28 cellular contexts compared by ENCODE assay signal in the genomic region with DNA sequence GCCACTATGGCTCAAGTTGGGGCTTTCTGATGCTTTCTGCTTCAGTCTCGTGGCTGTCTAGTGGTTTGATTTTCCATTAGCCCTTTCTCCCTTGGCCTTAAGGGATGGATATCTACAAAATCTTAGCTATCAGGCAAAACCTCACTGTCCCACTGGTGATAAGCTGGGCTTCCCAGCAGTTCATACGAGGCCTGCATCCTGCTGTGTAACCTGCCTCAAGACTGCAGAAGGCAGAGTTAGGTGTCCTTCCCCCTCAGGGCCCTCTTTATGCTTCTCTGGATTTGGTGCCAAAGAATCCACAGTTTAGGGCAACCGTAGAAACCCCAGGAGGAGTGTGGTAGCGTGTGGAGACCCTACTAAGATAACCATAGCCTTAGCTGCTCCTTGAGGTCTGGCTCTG. TPM values are rescaled to one million over a fixed set of nuclear protein-coding genes. Genes with fewer than 3 reads are reported as not detected.
DNase-seq lines count a peak whose midpoint lies in the region; ATAC-seq, FAIRE-seq and TF ChIP-seq lines count a peak whose summit lies in the region.
"Had no signal": no experiment of that assay in that cellular context is flagged by ENCODE, and none has a peak within 500 bp of the region (broad histone marks: within the 10 kb centered on the region; RNA-seq: fewer than 3 reads in every experiment).

No MANE protein-coding gene starts in this region.

- TF ChIP-seq POLR2A in IMR-90 (IDR thresholded peaks at IDR 0.05; ENCODE audit: low read depth, low read length) (no peak), H1 (IDR thresholded peaks at IDR 0.05; ENCODE audit: control extremely low read depth in 1 of 2, low read depth in 2 of 2, low read length in 2 of 2) (no peak)

- H2BK15ac ChIP-seq in IMR-90 (ENCODE audit: low read depth, low read length) (no peak overlapping the region; the same call in 1 of the 3 replicates), H1 (ENCODE audit: low read length) (no peak overlapping the region)

- H3K36me3 ChIP-seq in IMR-90 (ENCODE audit: control insufficient read depth, insufficient read depth, low read length) (0 out of 2 replicates have a peak, but pooled peaks cover 1% of the 10 kb centered on the region), H1 (ENCODE audit: control insufficient read depth in 2 of 4, insufficient read depth in 4 of 4, low read length in 3 of 4) (no peaks in the 10 kb centered on the region), osteoblast (ENCODE audit: insufficient read depth, low read length) (no peaks in the 10 kb centered on the region), thymus (ENCODE audit: control insufficient read depth, insufficient read depth) (peaks cover 3% of the 10 kb centered on the region)
- H3K36me3 ChIP-seq: cardiac muscle cell, spleen, tibial nerve had no signal

- no peak for ATAC-seq in IMR-90 (ENCODE audit: low read depth)
- ATAC-seq: activated CD8-positive, alpha-beta T cell treated with anti-CD3 and anti-CD28 coated beads, Interleukin-2, amount 10 ng/mL, durations not matched to agents 7 days and 5 days; K562 had no signal

- POLR2A ChIA-PET in IMR-90 (lab: Charles Lee; ENCODE audit: unreplicated experiment) (no interaction called here), H1 (lab: Charles Lee; ENCODE audit: partially characterized antibody) (no interaction called here)

- H3K27me3 Mint-ChIP-seq in activated naive CD4-positive, alpha-beta T cell treated with anti-CD3 and anti-CD28 coated beads, Interleukin-2, amount 10 ng/mL, durations not matched to agents 7 days and 5 days: no peaks in the 10 kb centered on the region
- H3K27me3 Mint-ChIP-seq: CD4-positive, alpha-beta memory T cell; naive B cell had no signal

- DNase-seq in IMR-90 (no peak), H1 (ENCODE audit: low read depth in 1 of 2, low spot score in 2 of 2) (no peak), osteoblast (ENCODE audit: insufficient read length, low spot score, missing footprints) (no peak), NCI-H146 (lab: John Stamatoyannopoulos, UW) (no peak), SIG-M5 treated with dmso at 0.1 percent for 504 hours (lab: John Stamatoyannopoulos, UW; ENCODE audit: unreplicated experiment) (no peak)
- DNase-seq in activated naive CD4-positive, alpha-beta T cell treated with anti-CD3 and anti-CD28 coated beads, Interleukin-2, amount 10 ng/mL, durations not matched to agents 7 days and 5 days: no peak
- no peak for DNase-seq in activated CD8-positive, alpha-beta memory T cell treated with anti-CD3 and anti-CD28 coated beads for 24 hours
- DNase-seq: activated CD4-positive, CD25-positive, alpha-beta regulatory T cell treated with anti-CD3 and anti-CD28 coated beads, Interleukin-2, amount 50 U/mL, for 72 hours; activated CD8-positive, alpha-beta T cell treated with anti-CD3 and anti-CD28 coated beads, Interleukin-2, amount 10 ng/mL, durations not matched to agents 7 days and 5 days; activated naive CD4-positive, alpha-beta T cell; activated T-cell treated with anti-CD3 and anti-CD28 coated beads, Interleukin-2, amount 50 U/mL, for 1 hour; CD4-positive, alpha-beta memory T cell; dermis blood vessel endothelial cell; MM.1S; naive B cell; NCI-H2081 treated with DMSO at 0.1 percent for 48 hours; NCI-H446; nucleus accumbens; SHP77; spleen; stimulated activated CD4-positive, alpha-beta T cell treated with anti-CD3 and anti-CD28 coated beads, Interleukin-4, amount 100 ng/mL, for 1 hour; stimulated activated naive CD4-positive, alpha-beta T cell treated with Interleukin-2 at 50 U/mL for 16 hours; SW 1271; T1000 had no signal

- H2AK5ac ChIP-seq in IMR-90 (ENCODE audit: low read depth, low read length): 0 out of 2 replicates have a peak overlapping the region, but pooled peaks have one; percentile 13
- H2AK5ac ChIP-seq in H1 (ENCODE audit: low read depth, low read length): peak overlapping the region; percentile 57; the same call in 1 of the 2 replicates

- H4K5ac ChIP-seq in IMR-90 (ENCODE audit: low read depth, low read length) (peak overlapping the region; percentile 84), H1 (ENCODE audit: insufficient read length, low read depth, low read length) (no peak overlapping the region)

- TF ChIP-seq RAD21 in IMR-90 (IDR thresholded peaks at IDR 0.05; ENCODE audit: low read length) (no peak), H1 (IDR thresholded peaks at IDR 0.05 in 1 of 2, conservative IDR thresholded peaks at IDR 0.05 in 1 of 2; ENCODE audit: low read depth in 2 of 2, low read length in 2 of 2) (no peak)

- H3K4ac ChIP-seq in IMR-90 (ENCODE audit: low read depth, low read length) (peak overlapping the region; percentile 17), H1 (replicated peaks; ENCODE audit: insufficient read length, low read depth, low read length) (no peak overlapping the region)

- no peaks in the 10 kb centered on the region for H3K9me3 Mint-ChIP-seq in activated naive CD4-positive, alpha-beta T cell treated with anti-CD3 and anti-CD28 coated beads, Interleukin-2, amount 10 ng/mL, durations not matched to agents 7 days and 5 days
- H3K9me3 Mint-ChIP-seq: CD4-positive, alpha-beta memory T cell; naive B cell had no signal

- peak overlapping the region; percentile 4; the same call in 1 of the 2 replicates for H2BK120ac ChIP-seq in IMR-90 (ENCODE audit: low read depth, low read length)
- H2BK120ac ChIP-seq in H1 (replicated peaks; ENCODE audit: low read depth, low read length): no peak overlapping the region

- 60% methylated on average over 1 of the region's 4 CpGs; no CpG with 5 or more reads in 1 of the 2 experiments for WGBS in IMR-90 (ENCODE audit: extremely low coverage in 2 of 2, insufficient read length in 1 of 2), 2 experiments
- 84% methylated on average over 4 of the region's 4 CpGs; no CpG with 5 or more reads in 1 of the 2 experiments for WGBS in H1 (ENCODE audit: extremely low coverage in 1 of 2, insufficient coverage in 1 of 2, insufficient read length in 1 of 2, insufficient replicate concordance in 2 of 2, low coverage in 1 of 2, low lambda C conversion rate in 2 of 2, missing lambda C conversion rate in 1 of 2), 2 experiments
- 89% methylated on average over 4 of the region's 4 CpGs for WGBS in thymus

- intact Hi-C loops in IMR-90 (cut with micrococcal nuclease): no loop called here

- no peaks in the 10 kb centered on the region for H3K27me3 ChIP-seq in IMR-90 (ENCODE audit: control insufficient read depth, insufficient read depth, low read length)
- H3K27me3 ChIP-seq in H1 (replicated peaks in 1 of 4; ENCODE audit: control insufficient read depth in 3 of 4, extremely low read depth in 1 of 4, insufficient read depth in 3 of 4, low read length in 3 of 4): no peaks in the 10 kb centered on the region
- no peaks in the 10 kb centered on the region for H3K27me3 ChIP-seq in osteoblast (ENCODE audit: insufficient read depth, low read length)
- no peaks in the 10 kb centered on the region for H3K27me3 ChIP-seq in thymus (ENCODE audit: control insufficient read depth, insufficient read depth)
- H3K27me3 ChIP-seq: cardiac muscle cell, spleen, tibial nerve had no signal

- peaks cover 6% of the 10 kb centered on the region for H3K4me1 Mint-ChIP-seq in activated naive CD4-positive, alpha-beta T cell treated with anti-CD3 and anti-CD28 coated beads, Interleukin-2, amount 10 ng/mL, durations not matched to agents 7 days and 5 days

- peak overlapping the region; percentile 60 for H4K91ac ChIP-seq in IMR-90 (ENCODE audit: insufficient read depth, low read depth, low read length)
- H4K91ac ChIP-seq in H1 (replicated peaks; ENCODE audit: insufficient read length, low read length): no peak overlapping the region

- peaks cover 17% of the 10 kb centered on the region for H3K4me1 ChIP-seq in IMR-90 (ENCODE audit: control insufficient read depth, insufficient read depth, low read length)
- peaks cover 0 to 4% (median 1%) of the 10 kb centered on the region in 4 experiments; a peak in 3 of 7 replicates for H3K4me1 ChIP-seq in H1 (replicated peaks in 1 of 4; ENCODE audit: control insufficient read depth in 3 of 4, insufficient read depth in 4 of 4, low read length in 3 of 4)
- peaks cover 19% of the 10 kb centered on the region for H3K4me1 ChIP-seq in osteoblast (ENCODE audit: insufficient read depth, low read length)
- peaks cover 24% of the 10 kb centered on the region for H3K4me1 ChIP-seq in thymus (ENCODE audit: control insufficient read depth, insufficient read depth, low read length)

- H3K18ac ChIP-seq in IMR-90 (ENCODE audit: low read depth, low read length) (peak overlapping the region; percentile 51), H1 (ENCODE audit: extremely low read depth, low read length) (0 out of 2 replicates have a peak overlapping the region, but pooled peaks have one; percentile 25)

- H3K4me3 Mint-ChIP-seq in activated naive CD4-positive, alpha-beta T cell treated with anti-CD3 and anti-CD28 coated beads, Interleukin-2, amount 10 ng/mL, durations not matched to agents 7 days and 5 days: no peak overlapping the region
- H3K4me3 Mint-ChIP-seq: activated CD8-positive, alpha-beta T cell treated with anti-CD3 and anti-CD28 coated beads, Interleukin-2, amount 10 ng/mL, durations not matched to agents 7 days and 5 days; CD4-positive, alpha-beta memory T cell; naive B cell had no signal

- peak overlapping the region; percentile 47 for H3K9ac ChIP-seq in IMR-90 (ENCODE audit: low read depth, low read length)
- H3K9ac ChIP-seq in H1 (replicated peaks in 1 of 4; ENCODE audit: extremely low read depth in 1 of 4, low read depth in 3 of 4, low read length in 3 of 4): no peak overlapping the region

- no peak for FAIRE-seq in H1 (lab: Jason Lieb, UNC)
- FAIRE-seq: K562 had no signal

- TF ChIP-seq CTCF in IMR-90 (conservative IDR thresholded peaks at IDR 0.05; ENCODE audit: low read depth, low read length) (no peak), H1 (IDR thresholded peaks at IDR 0.05; ENCODE audit: control extremely low read depth in 1 of 3, insufficient read depth in 1 of 3, low read depth in 1 of 3, low read length in 3 of 3) (no peak), osteoblast (IDR thresholded peaks at IDR 0.05; ENCODE audit: extremely low read depth, low read depth, low read length) (no peak)

- H3K4me2 ChIP-seq in IMR-90 (ENCODE audit: low read depth, low read length) (peak overlapping the region; percentile 41), H1 (ENCODE audit: insufficient read depth in 1 of 2, low read depth in 2 of 2, low read length in 2 of 2) (no peak overlapping the region), osteoblast (ENCODE audit: insufficient read depth, low read length) (peak overlapping the region; percentile 3)

- H2AFZ ChIP-seq in IMR-90 (replicated peaks; ENCODE audit: low read length, poor library complexity): no peak overlapping the region
- H2AFZ ChIP-seq in H1 (ENCODE audit: low read length): no peak overlapping the region
- no peak overlapping the region for H2AFZ ChIP-seq in osteoblast (ENCODE audit: low read length)

- TF ChIP-seq EP300 in H1 (IDR thresholded peaks at IDR 0.05; ENCODE audit: borderline replicate concordance in 1 of 2, low read depth in 2 of 2, low read length in 2 of 2): no peak

- no peak overlapping the region for H3K4me3 ChIP-seq in IMR-90 (ENCODE audit: insufficient read depth, low read depth, low read length)
- no peak overlapping the region for H3K4me3 ChIP-seq in H1 (ENCODE audit: extremely low read depth in 1 of 4, insufficient read depth in 2 of 4, low read depth in 3 of 4, low read length in 4 of 4)
- H3K4me3 ChIP-seq in osteoblast (ENCODE audit: insufficient read depth, low read length): no peak overlapping the region
- H3K4me3 ChIP-seq in thymus (ENCODE audit: low read length): no peak overlapping the region
- H3K4me3 ChIP-seq: cardiac muscle cell, K562, spleen, tibial nerve had no signal

- peaks cover 15% of the 10 kb centered on the region for H3K36me3 Mint-ChIP-seq in activated naive CD4-positive, alpha-beta T cell treated with anti-CD3 and anti-CD28 coated beads, Interleukin-2, amount 10 ng/mL, durations not matched to agents 7 days and 5 days
- H3K36me3 Mint-ChIP-seq: naive B cell had no signal

- CTCF ChIA-PET in IMR-90 (lab: Yijun Ruan, JAX): no interaction called here
- CTCF ChIA-PET in H1 (lab: Charles Lee; ENCODE audit: partially characterized antibody): interaction anchor here (1.0 to 1.8 kb wide), 4 partner anchors 22 to 108 kb away, joined by 3 to 7 read pairs (median 4); no protein-coding TSS in a partner anchor
- CTCF ChIA-PET in activated naive CD4-positive, alpha-beta T cell treated with anti-CD3 and anti-CD28 coated beads, Interleukin-2, amount 10 ng/mL, durations not matched to agents 7 days and 5 days (lab: Charles Lee): no interaction called here

- dilution Hi-C loops in IMR-90 (cut with HindIII; ENCODE audit: low sequenced_read_pairs, unreplicated experiment): no loop called here

- H3K27ac Mint-ChIP-seq in activated naive CD4-positive, alpha-beta T cell treated with anti-CD3 and anti-CD28 coated beads, Interleukin-2, amount 10 ng/mL, durations not matched to agents 7 days and 5 days: no peak overlapping the region
- H3K27ac Mint-ChIP-seq: activated CD8-positive, alpha-beta T cell treated with anti-CD3 and anti-CD28 coated beads, Interleukin-2, amount 10 ng/mL, durations not matched to agents 7 days and 5 days had no signal

- H3K9me3 ChIP-seq in IMR-90 (ENCODE audit: control insufficient read depth, insufficient read depth, low read length): no peaks in the 10 kb centered on the region
- H3K9me3 ChIP-seq in H1 (ENCODE audit: insufficient read depth in 2 of 2, low read depth in 1 of 2, low read length in 1 of 2): no peaks in the 10 kb centered on the region
- no peaks in the 10 kb centered on the region for H3K9me3 ChIP-seq in osteoblast (ENCODE audit: low read depth, low read length)
- H3K9me3 ChIP-seq in thymus (ENCODE audit: control insufficient read depth): no peaks in the 10 kb centered on the region
- H3K9me3 ChIP-seq: spleen, tibial nerve had no signal

- H3K27ac ChIP-seq in IMR-90 (ENCODE audit: insufficient read depth, low read length) (peak overlapping the region; percentile 81; the same call in 1 of the 2 replicates), H1 (ENCODE audit: low read depth, low read length) (no peak overlapping the region), osteoblast (ENCODE audit: low read depth, low read length) (peak overlapping the region; percentile 21), thymus (ENCODE audit: low read depth) (peak overlapping the region; percentile 31)
- H3K27ac ChIP-seq: cardiac muscle cell, tibial nerve had no signal

- in situ Hi-C loops in IMR-90 (cut with MboI; ENCODE audit: low sequenced_read_pairs): no loop called here

- no TSS peak for BruUV-seq in IMR-90 (replicated peaks; lab: Mats Ljungman, UMichigan)

- H3K79me1 ChIP-seq in IMR-90 (ENCODE audit: low read depth in 1 of 2, low read length in 2 of 2) (peaks cover 36 to 83% of the 10 kb centered on the region in 2 experiments), H1 (ENCODE audit: low read depth, low read length) (peaks cover 3% of the 10 kb centered on the region; the same call in 1 of the 2 replicates)

- H4K8ac ChIP-seq in IMR-90 (ENCODE audit: low read depth in 2 of 2, low read length in 2 of 2): peak overlapping the region in 1 of 2 experiments; percentile 36; a peak in 1 of 4 replicates
- no peak overlapping the region for H4K8ac ChIP-seq in H1 (ENCODE audit: extremely low read depth, insufficient read depth, low read length)

- H2BK12ac ChIP-seq in H1 (ENCODE audit: low read depth, low read length): no peak overlapping the region

- H2AK9ac ChIP-seq in IMR-90 (replicated peaks; ENCODE audit: low read depth, low read length, poor library complexity): no peak overlapping the region

- peaks cover 0 to 14% of the 10 kb centered on the region in 2 experiments; a peak in 2 of 4 replicates for H3K79me2 ChIP-seq in H1 (ENCODE audit: control insufficient read depth in 1 of 2, insufficient read depth in 2 of 2, low read length in 2 of 2)
- H3K79me2 ChIP-seq in osteoblast (ENCODE audit: insufficient read depth, low read length): peaks cover 83% of the 10 kb centered on the region

- H3K9me1 ChIP-seq in IMR-90 (ENCODE audit: insufficient read depth, low read length): peaks cover 24% of the 10 kb centered on the region

- H3K23ac ChIP-seq in IMR-90 (ENCODE audit: low read depth, low read length): peak overlapping the region; percentile 66
- H3K23ac ChIP-seq in H1 (ENCODE audit: insufficient read length): no peak overlapping the region

- peak overlapping the region; percentile 81 for H3K14ac ChIP-seq in IMR-90 (replicated peaks; ENCODE audit: low read depth, low read length)
- no peak overlapping the region for H3K14ac ChIP-seq in H1 (ENCODE audit: insufficient read length)

- peaks cover 37% of the 10 kb centered on the region for H4K20me1 ChIP-seq in IMR-90 (ENCODE audit: insufficient read depth, low read length)
- H4K20me1 ChIP-seq in H1 (replicated peaks in 1 of 2; ENCODE audit: control insufficient read depth in 1 of 2, insufficient read depth in 2 of 2, low read length in 2 of 2): peaks cover 0 to 5% of the 10 kb centered on the region in 2 experiments
- H4K20me1 ChIP-seq in osteoblast (ENCODE audit: insufficient read depth, low read length): peaks cover 31% of the 10 kb centered on the region

- H2BK20ac ChIP-seq in IMR-90 (ENCODE audit: low read depth, low read length) (0 out of 2 replicates have a peak overlapping the region, but pooled peaks have one; percentile 59), H1 (ENCODE audit: low read length) (peak overlapping the region; percentile 63; the same call in 1 of the 2 replicates)

- no peaks in the 10 kb centered on the region for H3K23me2 ChIP-seq in H1 (ENCODE audit: low read depth, low read length)

- H3K56ac ChIP-seq in IMR-90 (ENCODE audit: extremely low read depth, insufficient read depth, low read length): no peak overlapping the region
- H3K56ac ChIP-seq in H1 (replicated peaks; ENCODE audit: insufficient read length, low read depth, low read length): no peak overlapping the region

- peak overlapping the region; percentile 28 for H2BK5ac ChIP-seq in IMR-90 (ENCODE audit: low read depth, low read length, poor library complexity, severe bottlenecking)
- peak overlapping the region; percentile 16; the same call in 1 of the 2 replicates for H2BK5ac ChIP-seq in H1 (ENCODE audit: low read depth, low read length)

RNA-seq across cellular contexts. Expression of gene ETV6, which starts 38.9 kb away (rescaled TPM):
- 9.4 and 9.9 TPM in 2 replicates for total RNA-seq in IMR-90 (2012; rRNA removed)
- polyA plus RNA-seq in IMR-90 (2012; rRNA removed): 8.4 and 8.6 TPM in 2 replicates
- polyA plus RNA-seq in IMR-90 (2012; cell fraction: cytosol; rRNA removed): 2.6 and 2.7 TPM in 2 replicates
- 20.3 and 40.4 TPM in 2 replicates for polyA plus RNA-seq in IMR-90 (2012; cell fraction: nucleus; rRNA removed; ENCODE audit: low replicate concordance)
- total RNA-seq in H1 (2021; fragmentation: NEBNext Ultra II Directional; extraction: Animal tissue kit (Norgen Biotek cat#: 25700)): 23.9 and 24.6 TPM in 2 replicates
- 4.7 and 5.5 TPM in 2 replicates for polyA plus RNA-seq in H1 (2011; rRNA removed)
- 4.5 TPM for polyA plus RNA-seq in H1 (2011; cell fraction: cytosol; rRNA removed)
- 7.4 TPM for polyA plus RNA-seq in H1 (2011; cell fraction: nucleus; rRNA removed)
- polyA plus RNA-seq in H1 (2012, experiment 1 of 2): 6.5 to 9.8 TPM (median 8.0 TPM) in 4 replicates
- polyA plus RNA-seq in H1 (2012, experiment 2 of 2): 2.1 TPM
- 14.5 TPM for polyA plus RNA-seq in H1 (2013, experiment 1 of 2)
- polyA plus RNA-seq in H1 (2013, experiment 2 of 2): 14.1 TPM
- 14.5 and 14.8 TPM in 2 replicates for polyA minus RNA-seq in H1 (2011; rRNA and poly(A)+ RNA removed)
- 9.9 TPM for polyA minus RNA-seq in H1 (2011; cell fraction: cytosol; rRNA and poly(A)+ RNA removed)
- polyA minus RNA-seq in H1 (2011; cell fraction: nucleus; rRNA and poly(A)+ RNA removed): 22.1 TPM
- 16.3 and 18.3 TPM in 2 replicates for total RNA-seq in osteoblast
- polyA plus RNA-seq in thymus: 15.0 TPM

Comparison
In these comparisons a context has a peak if more than half of its experiments do, and no peak if none do; other contexts are left out.
1. H3K4me2 ChIP-seq: peak in IMR-90 (single experiment) and osteoblast (single experiment); none in H1 (0 of 2).